38 cellular contexts compared by ENCODE assay signal in genomic region chr10:28010821-28011220, GRCh38. TPM values are rescaled to one million over a fixed set of nuclear protein-coding genes. Genes with fewer than 3 reads are reported as not detected.
"Had no signal": no experiment of that assay in that cellular context is flagged by ENCODE, and none has a peak within 500 bp of the region (broad histone marks: within the 10 kb centered on the region; RNA-seq: fewer than 3 reads in every experiment).

No MANE protein-coding gene starts in this region.

- H3K4me1 ChIP-seq: ascending aorta had no signal

- H3K27ac Mint-ChIP-seq: activated CD4-positive, alpha-beta memory T cell treated with anti-CD3 and anti-CD28 coated beads, Interleukin-2, amount 10 ng/mL, durations not matched to agents 7 days and 5 days; activated CD4-positive, alpha-beta T cell treated with anti-CD3 and anti-CD28 coated beads for 36 hours; activated CD4-positive, alpha-beta T cell treated with anti-CD3 and anti-CD28 coated beads, Interleukin-2, amount 10 ng/mL, durations not matched to agents 7 days and 5 days; activated CD8-positive, alpha-beta memory T cell treated with anti-CD3 and anti-CD28 coated beads, Interleukin-2, amount 10 ng/mL, durations not matched to agents 7 days and 5 days; activated CD8-positive, alpha-beta T cell treated with anti-CD3 and anti-CD28 coated beads, Interleukin-2, amount 10 ng/mL, durations not matched to agents 7 days and 5 days; activated naive CD4-positive, alpha-beta T cell treated with anti-CD3 and anti-CD28 coated beads, Interleukin-2, amount 10 ng/mL, durations not matched to agents 7 days and 5 days; activated naive CD4-positive, alpha-beta T cell treated with anti-CD3 and anti-CD28 coated beads, Interleukin-2, amount 50 U/mL, for 24 hours; activated naive CD8-positive, alpha-beta T cell; activated naive CD8-positive, alpha-beta T cell treated with anti-CD3 and anti-CD28 coated beads, Interleukin-2, amount 10 ng/mL, durations not matched to agents 7 days and 5 days; activated naive CD8-positive, alpha-beta T cell treated with anti-CD3 and anti-CD28 coated beads, Interleukin-2, amount 50 U/mL, for 24 hours; activated T-cell treated with anti-CD3 and anti-CD28 coated beads, Interleukin-2, amount 50 U/mL, for 24 hours; activated T-helper 2 cell treated with anti-CD3 and anti-CD28 coated beads, Interferon-gamma antibody, Interleukin-2, Interleukin-4, amounts not matched to agents 10 μg/mL and 5 μg/mL and 100 μg/mL, durations not matched to agents 14 hours and 24 hours and 36 hours; brain; T-helper 1 cell treated with Interleukin-12 subunit alpha and Interleukin-12 subunit beta and Interleukin-4 antibody, amounts not matched to agents 30 μg/mL and 1 μg/mL, for 36 hours; T-helper 2 cell treated with Interferon-gamma antibody and Interleukin-4, amounts not matched to agents 5 μg/mL and 100 μg/mL, for 36 hours had no signal

- H3K9me3 ChIP-seq: ascending aorta had no signal

- H3K36me3 ChIP-seq: ascending aorta, cardiac muscle cell had no signal

- DNase-seq: activated CD4-positive, alpha-beta memory T cell treated with anti-CD3 and anti-CD28 coated beads, Interleukin-2, amount 10 ng/mL, durations not matched to agents 7 days and 5 days; activated CD4-positive, alpha-beta T cell treated with anti-CD3 and anti-CD28 coated beads for 1 hour; activated CD4-positive, alpha-beta T cell treated with anti-CD3 and anti-CD28 coated beads for 36 hours; activated CD4-positive, alpha-beta T cell treated with anti-CD3 and anti-CD28 coated beads for 48 hours; activated CD4-positive, alpha-beta T cell treated with anti-CD3 and anti-CD28 coated beads, Interleukin-2, amount 10 ng/mL, durations not matched to agents 7 days and 5 days; activated CD4-positive, alpha-beta T cell treated with anti-CD3 and anti-CD28 coated beads, Interleukin-2, amount 50 U/mL, for 48 hours; activated CD4-positive, CD25-positive, alpha-beta regulatory T cell; activated CD8-positive, alpha-beta memory T cell treated with anti-CD3 and anti-CD28 coated beads for 24 hours; activated CD8-positive, alpha-beta memory T cell treated with anti-CD3 and anti-CD28 coated beads, Interleukin-2, amount 10 ng/mL, durations not matched to agents 7 days and 5 days; activated CD8-positive, alpha-beta memory T cell treated with anti-CD3 and anti-CD28 coated beads, Interleukin-2, amount 50 U/mL, for 48 hours; activated CD8-positive, alpha-beta T cell treated with anti-CD3 and anti-CD28 coated beads, Interleukin-2, amount 10 ng/mL, durations not matched to agents 7 days and 5 days; activated effector memory CD4-positive, alpha-beta T cell treated with Interleukin-2 at 50 U/mL for 16 hours; activated gamma-delta T cell; activated naive CD4-positive, alpha-beta T cell treated with anti-CD3 and anti-CD28 coated beads, Interleukin-2, amount 10 ng/mL, durations not matched to agents 7 days and 5 days; activated naive CD4-positive, alpha-beta T cell treated with Interleukin-2 at 50 U/mL for 16 hours; activated naive CD8-positive, alpha-beta T cell treated with anti-CD3 and anti-CD28 coated beads, Interleukin-2, amount 10 ng/mL, durations not matched to agents 7 days and 5 days; activated naive CD8-positive, alpha-beta T cell treated with anti-CD3 and anti-CD28 coated beads, Interleukin-2, amount 50 U/mL, for 24 hours; activated T-cell treated with anti-CD3 and anti-CD28 coated beads, Interleukin-2, amount 50 U/mL, for 24 hours; activated T-cell treated with anti-CD3 and anti-CD28 coated beads, Interleukin-2, amount 50 U/mL, for 48 hours; amygdala; anterior cingulate cortex; caudate nucleus; cerebellar nuclear complex; T-helper 2 cell; T-helper 9 cell had no signal

- H3K27ac ChIP-seq: ascending aorta, cardiac muscle cell, VCaP had no signal

- H3K36me3 Mint-ChIP-seq: activated CD8-positive, alpha-beta memory T cell treated with anti-CD3 and anti-CD28 coated beads, Interleukin-2, amount 10 ng/mL, durations not matched to agents 7 days and 5 days; activated naive CD4-positive, alpha-beta T cell treated with anti-CD3 and anti-CD28 coated beads, Interleukin-2, amount 10 ng/mL, durations not matched to agents 7 days and 5 days; activated naive CD4-positive, alpha-beta T cell treated with anti-CD3 and anti-CD28 coated beads, Interleukin-2, amount 50 U/mL, for 24 hours; activated naive CD8-positive, alpha-beta T cell; activated naive CD8-positive, alpha-beta T cell treated with anti-CD3 and anti-CD28 coated beads, Interleukin-2, amount 10 ng/mL, durations not matched to agents 7 days and 5 days; brain had no signal

- H3K27me3 ChIP-seq: ascending aorta, cardiac muscle cell had no signal

- H3K9me3 Mint-ChIP-seq: activated CD4-positive, alpha-beta memory T cell treated with anti-CD3 and anti-CD28 coated beads, Interleukin-2, amount 10 ng/mL, durations not matched to agents 7 days and 5 days; activated CD4-positive, alpha-beta T cell treated with anti-CD3 and anti-CD28 coated beads, Interleukin-2, amount 10 ng/mL, durations not matched to agents 7 days and 5 days; activated naive CD4-positive, alpha-beta T cell treated with anti-CD3 and anti-CD28 coated beads, Interleukin-2, amount 10 ng/mL, durations not matched to agents 7 days and 5 days; activated naive CD4-positive, alpha-beta T cell treated with anti-CD3 and anti-CD28 coated beads, Interleukin-2, amount 50 U/mL, for 24 hours; activated naive CD8-positive, alpha-beta T cell treated with anti-CD3 and anti-CD28 coated beads, Interleukin-2, amount 50 U/mL, for 24 hours; activated T-cell treated with anti-CD3 and anti-CD28 coated beads, Interleukin-2, amount 50 U/mL, for 24 hours; activated T-helper 2 cell treated with anti-CD3 and anti-CD28 coated beads, Interferon-gamma antibody, Interleukin-2, Interleukin-4, amounts not matched to agents 10 μg/mL and 5 μg/mL and 100 μg/mL, durations not matched to agents 14 hours and 24 hours and 36 hours; central memory CD8-positive, alpha-beta T cell; T-helper 1 cell treated with Interleukin-12 subunit alpha and Interleukin-12 subunit beta and Interleukin-4 antibody, amounts not matched to agents 30 μg/mL and 1 μg/mL, for 36 hours; T-helper 2 cell treated with Interferon-gamma antibody and Interleukin-4, amounts not matched to agents 5 μg/mL and 100 μg/mL, for 36 hours had no signal

- ATAC-seq: activated CD4-positive, alpha-beta T cell treated with anti-CD3 and anti-CD28 coated beads for 36 hours; activated CD4-positive, CD25-positive, alpha-beta regulatory T cell treated with anti-CD3 and anti-CD28 coated beads, Interleukin-2, amount 50 U/mL, for 24 hours; activated CD8-positive, alpha-beta memory T cell treated with anti-CD3 and anti-CD28 coated beads, Interleukin-2, amount 10 ng/mL, durations not matched to agents 7 days and 5 days; activated CD8-positive, alpha-beta T cell treated with anti-CD3 and anti-CD28 coated beads, Interleukin-2, amount 10 ng/mL, durations not matched to agents 7 days and 5 days; activated naive CD8-positive, alpha-beta T cell treated with anti-CD3 and anti-CD28 coated beads, Interleukin-2, amount 50 U/mL, for 24 hours had no signal

- FAIRE-seq: bronchial epithelial cell, TTC549 had no signal

- H3K4me1 Mint-ChIP-seq: brain; central memory CD8-positive, alpha-beta T cell had no signal

- H3K4me3 ChIP-seq: ascending aorta, cardiac muscle cell had no signal

- H3K4me3 Mint-ChIP-seq: activated CD4-positive, alpha-beta memory T cell treated with anti-CD3 and anti-CD28 coated beads, Interleukin-2, amount 10 ng/mL, durations not matched to agents 7 days and 5 days; activated CD4-positive, alpha-beta T cell treated with anti-CD3 and anti-CD28 coated beads for 36 hours; activated CD4-positive, alpha-beta T cell treated with anti-CD3 and anti-CD28 coated beads, Interleukin-2, amount 10 ng/mL, durations not matched to agents 7 days and 5 days; activated CD8-positive, alpha-beta memory T cell treated with anti-CD3 and anti-CD28 coated beads, Interleukin-2, amount 10 ng/mL, durations not matched to agents 7 days and 5 days; activated CD8-positive, alpha-beta T cell treated with anti-CD3 and anti-CD28 coated beads, Interleukin-2, amount 10 ng/mL, durations not matched to agents 7 days and 5 days; activated naive CD4-positive, alpha-beta T cell treated with anti-CD3 and anti-CD28 coated beads, Interleukin-2, amount 10 ng/mL, durations not matched to agents 7 days and 5 days; activated naive CD4-positive, alpha-beta T cell treated with anti-CD3 and anti-CD28 coated beads, Interleukin-2, amount 50 U/mL, for 24 hours; activated naive CD8-positive, alpha-beta T cell; activated naive CD8-positive, alpha-beta T cell treated with anti-CD3 and anti-CD28 coated beads, Interleukin-2, amount 10 ng/mL, durations not matched to agents 7 days and 5 days; activated naive CD8-positive, alpha-beta T cell treated with anti-CD3 and anti-CD28 coated beads, Interleukin-2, amount 50 U/mL, for 24 hours; activated T-cell treated with anti-CD3 and anti-CD28 coated beads, Interleukin-2, amount 50 U/mL, for 24 hours; brain; central memory CD8-positive, alpha-beta T cell; T-helper 1 cell treated with Interleukin-12 subunit alpha and Interleukin-12 subunit beta and Interleukin-4 antibody, amounts not matched to agents 30 μg/mL and 1 μg/mL, for 36 hours; T-helper 2 cell treated with Interferon-gamma antibody and Interleukin-4, amounts not matched to agents 5 μg/mL and 100 μg/mL, for 36 hours had no signal

RNA-seq across cellular contexts. Expression of gene ODAD2, which starts 11.9 kb away (rescaled TPM):
- total RNA-seq: activated CD4-positive, alpha-beta memory T cell treated with anti-CD3 and anti-CD28 coated beads, Interleukin-2, amount 10 ng/mL, durations not matched to agents 7 days and 5 days; activated CD4-positive, alpha-beta T cell treated with anti-CD3 and anti-CD28 coated beads, Interleukin-2, amount 10 ng/mL, durations not matched to agents 7 days and 5 days; activated CD8-positive, alpha-beta memory T cell treated with anti-CD3 and anti-CD28 coated beads, Interleukin-2, amount 10 ng/mL, durations not matched to agents 7 days and 5 days; activated CD8-positive, alpha-beta T cell treated with anti-CD3 and anti-CD28 coated beads, Interleukin-2, amount 10 ng/mL, durations not matched to agents 7 days and 5 days; activated naive CD8-positive, alpha-beta T cell treated with anti-CD3 and anti-CD28 coated beads, Interleukin-2, amount 10 ng/mL, durations not matched to agents 7 days and 5 days; activated T-helper 2 cell treated with anti-CD3 and anti-CD28 coated beads, Interferon-gamma antibody, Interleukin-2, Interleukin-4, amounts not matched to agents 10 μg/mL and 5 μg/mL and 100 μg/mL, durations not matched to agents 14 hours and 24 hours and 36 hours; ascending aorta; bronchial epithelial cell had no signal
